1 cellular context compared by ENCODE assay signal in genomic region chrX:108307408-108308085, GRCh38.
TF ChIP-seq lines count a peak whose summit lies in the region.

No MANE protein-coding gene starts in this region.

TF ChIP-seq in IMR-90, 13 proteins besides CTCF, POLR2A, EP300 and RAD21 (continued from another document):
- TF ChIP-seq, protein P1, sequence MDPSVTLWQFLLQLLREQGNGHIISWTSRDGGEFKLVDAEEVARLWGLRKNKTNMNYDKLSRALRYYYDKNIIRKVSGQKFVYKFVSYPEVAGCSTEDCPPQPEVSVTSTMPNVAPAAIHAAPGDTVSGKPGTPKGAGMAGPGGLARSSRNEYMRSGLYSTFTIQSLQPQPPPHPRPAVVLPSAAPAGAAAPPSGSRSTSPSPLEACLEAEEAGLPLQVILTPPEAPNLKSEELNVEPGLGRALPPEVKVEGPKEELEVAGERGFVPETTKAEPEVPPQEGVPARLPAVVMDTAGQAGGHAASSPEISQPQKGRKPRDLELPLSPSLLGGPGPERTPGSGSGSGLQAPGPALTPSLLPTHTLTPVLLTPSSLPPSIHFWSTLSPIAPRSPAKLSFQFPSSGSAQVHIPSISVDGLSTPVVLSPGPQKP (IDR thresholded peaks at IDR 0.05; ENCODE audit: borderline replicate concordance, low read depth, low read length) = no peak
- TF ChIP-seq MAFK (IDR thresholded peaks at IDR 0.05; ENCODE audit: low read depth, low read length) (no peak), SMC3 (IDR thresholded peaks at IDR 0.05; ENCODE audit: low read depth, low read length) (no peak), CEBPB (IDR thresholded peaks at IDR 0.05; ENCODE audit: low read depth, low read length) (no peak), RCOR1 (IDR thresholded peaks at IDR 0.05; ENCODE audit: insufficient replicate concordance, low read length) (no peak), MXI1 (IDR thresholded peaks at IDR 0.05; ENCODE audit: borderline replicate concordance, low read depth, low read length) (no peak), NFE2L2 (IDR thresholded peaks at IDR 0.05; ENCODE audit: low read depth, low read length) (no peak), MAZ (IDR thresholded peaks at IDR 0.05; ENCODE audit: borderline replicate concordance, low read depth, low read length) (no peak)
